25 cellular contexts compared by ENCODE assay signal in the genomic region with DNA sequence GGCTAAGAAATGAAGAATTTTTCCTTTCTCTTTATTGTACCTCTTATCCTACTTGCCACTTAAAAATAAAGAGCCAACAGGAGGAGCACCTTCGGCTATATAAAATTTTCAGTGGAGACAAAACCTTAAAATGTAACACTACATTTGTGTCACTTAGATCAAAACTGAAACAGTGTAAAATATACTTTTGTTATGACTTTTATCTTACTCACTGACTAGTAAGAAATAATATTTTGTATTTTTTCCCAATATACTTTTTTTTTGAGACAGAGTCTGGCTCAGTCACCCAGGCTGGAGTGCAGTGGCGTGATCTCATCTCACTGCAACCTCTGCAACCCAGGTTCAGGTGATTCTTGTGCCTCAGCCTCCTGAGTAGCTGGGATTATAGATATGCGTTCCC. TPM values are rescaled to one million over a fixed set of nuclear protein-coding genes. Genes with fewer than 3 reads are reported as not detected.
DNase-seq lines count a peak whose midpoint lies in the region; ATAC-seq, FAIRE-seq and TF ChIP-seq lines count a peak whose summit lies in the region.
"Had no signal": no experiment of that assay in that cellular context is flagged by ENCODE, and none has a peak within 500 bp of the region (broad histone marks: within the 10 kb centered on the region; RNA-seq: fewer than 3 reads in every experiment).

No MANE protein-coding gene starts in this region.

- H3K36me3 Mint-ChIP-seq in activated CD4-positive, alpha-beta T cell treated with anti-CD3 and anti-CD28 coated beads for 36 hours (ENCODE audit: low read depth) = peaks cover 27% of the 10 kb centered on the region
- peaks cover 29% of the 10 kb centered on the region for H3K36me3 Mint-ChIP-seq in activated CD4-positive, alpha-beta T cell treated with anti-CD3 and anti-CD28 coated beads, Interleukin-2, amount 10 ng/mL, durations not matched to agents 7 days and 5 days (ENCODE audit: low read depth)
- H3K36me3 Mint-ChIP-seq in activated T-cell treated with anti-CD3 and anti-CD28 coated beads, Interleukin-2, amount 50 U/mL, for 72 hours (ENCODE audit: insufficient read depth in 2 of 2) = peaks cover 7 to 20% of the 10 kb centered on the region in 2 donors
- H3K36me3 Mint-ChIP-seq in activated T-cell treated with anti-CD3 and anti-CD28 coated beads, Interleukin-2, amount 50 U/mL, for 4 hours (ENCODE audit: insufficient read depth) = peaks cover 18% of the 10 kb centered on the region
- H3K36me3 Mint-ChIP-seq in T-helper 17 cell (ENCODE audit: low read depth) = peaks cover 10% of the 10 kb centered on the region

- peaks cover 19% of the 10 kb centered on the region for H3K4me1 Mint-ChIP-seq in activated CD4-positive, alpha-beta T cell treated with anti-CD3 and anti-CD28 coated beads for 36 hours
- H3K4me1 Mint-ChIP-seq in activated CD4-positive, alpha-beta T cell treated with anti-CD3 and anti-CD28 coated beads, Interleukin-2, amount 10 ng/mL, durations not matched to agents 7 days and 5 days = peaks cover 16% of the 10 kb centered on the region
- peaks cover 24% of the 10 kb centered on the region for H3K4me1 Mint-ChIP-seq in activated T-cell treated with anti-CD3 and anti-CD28 coated beads, Interleukin-2, amount 50 U/mL, for 72 hours (ENCODE audit: low read depth)
- H3K4me1 Mint-ChIP-seq in activated T-cell treated with anti-CD3 and anti-CD28 coated beads, Interleukin-2, amount 50 U/mL, for 4 hours (ENCODE audit: low read depth) = peaks cover 3% of the 10 kb centered on the region
- peaks cover 13% of the 10 kb centered on the region for H3K4me1 Mint-ChIP-seq in T-helper 17 cell
- H3K4me1 Mint-ChIP-seq: CD14-positive monocyte had no signal

- H3K9ac ChIP-seq in GM12878 (ENCODE audit: control insufficient read depth, insufficient read depth, low read length) = no peak overlapping the region

- H2AFZ ChIP-seq in GM12878 (ENCODE audit: control insufficient read depth, low read depth, low read length) = no peak overlapping the region
- H2AFZ ChIP-seq: PC-9 had no signal

- CTCF ChIA-PET in activated CD4-positive, alpha-beta T cell treated with anti-CD3 and anti-CD28 coated beads for 36 hours (lab: Charles Lee) = interaction anchor here (0.6 to 1.1 kb wide), 2 partner anchors 24 to 461 kb away, joined by 3 read pairs; no protein-coding TSS in a partner anchor
- CTCF ChIA-PET in activated CD4-positive, alpha-beta T cell treated with anti-CD3 and anti-CD28 coated beads, Interleukin-2, amount 10 ng/mL, durations not matched to agents 7 days and 5 days (lab: Charles Lee) = no interaction called here
- CTCF ChIA-PET in GM12878 (lab: Yijun Ruan, JAX) = interaction anchor here (0.6 to 1.2 kb wide), 3 partner anchors 17 to 58 kb away, joined by 3 read pairs; no protein-coding TSS in a partner anchor

- H3K4me2 ChIP-seq in GM12878 (ENCODE audit: control insufficient read depth, insufficient read depth) = no peak overlapping the region
- H3K4me2 ChIP-seq: PC-9 had no signal

- TF ChIP-seq EP300 in GM12878 (IDR thresholded peaks at IDR 0.05; ENCODE audit: borderline replicate concordance in 1 of 2, control insufficient read depth in 1 of 2, low read depth in 2 of 2, low read length in 2 of 2) = no peak

- POLR2A ChIA-PET in activated CD4-positive, alpha-beta T cell treated with anti-CD3 and anti-CD28 coated beads for 36 hours (lab: Charles Lee) = no interaction called here
- POLR2A ChIA-PET in activated CD4-positive, alpha-beta T cell treated with anti-CD3 and anti-CD28 coated beads, Interleukin-2, amount 10 ng/mL, durations not matched to agents 7 days and 5 days (lab: Charles Lee) = no interaction called here
- POLR2A ChIA-PET in GM12878 (lab: Charles Lee) = no interaction called here

- H3K27me3 ChIP-seq in GM12878 (replicated peaks in 1 of 2; ENCODE audit: control insufficient read depth in 2 of 2, insufficient read depth in 2 of 2, low read length in 1 of 2) = no peaks in the 10 kb centered on the region
- H3K27me3 ChIP-seq: BE2C had no signal

- peaks cover 0 to 12% of the 10 kb centered on the region in 2 experiments; a peak in 3 of 4 replicates for H3K36me3 ChIP-seq in GM12878 (ENCODE audit: control insufficient read depth in 2 of 2, insufficient read depth in 2 of 2, low read length in 1 of 2)

- H3K27me3 Mint-ChIP-seq in activated CD4-positive, alpha-beta T cell treated with anti-CD3 and anti-CD28 coated beads for 36 hours = no peaks in the 10 kb centered on the region
- no peaks in the 10 kb centered on the region for H3K27me3 Mint-ChIP-seq in activated CD4-positive, alpha-beta T cell treated with anti-CD3 and anti-CD28 coated beads, Interleukin-2, amount 10 ng/mL, durations not matched to agents 7 days and 5 days
- H3K27me3 Mint-ChIP-seq in activated T-cell treated with anti-CD3 and anti-CD28 coated beads, Interleukin-2, amount 50 U/mL, for 72 hours (ENCODE audit: low read depth) = no peaks in the 10 kb centered on the region
- H3K27me3 Mint-ChIP-seq in activated T-cell treated with anti-CD3 and anti-CD28 coated beads, Interleukin-2, amount 50 U/mL, for 4 hours (ENCODE audit: low read depth) = no peaks in the 10 kb centered on the region
- no peaks in the 10 kb centered on the region for H3K27me3 Mint-ChIP-seq in T-helper 17 cell

- no peak for TF ChIP-seq POLR2A in GM12878 (IDR thresholded peaks at IDR 0.05; ENCODE audit: low read depth, low read length)

- H3K4me1 ChIP-seq in GM12878 (ENCODE audit: control insufficient read depth, insufficient read depth, low read length) = peaks cover 4% of the 10 kb centered on the region
- H3K4me1 ChIP-seq: BE2C had no signal

- no peak for TF ChIP-seq RAD21 in GM12878 (IDR thresholded peaks at IDR 0.05; ENCODE audit: insufficient read depth, low read depth, low read length)

- no peak overlapping the region for H3K4me3 ChIP-seq in GM12878
- H3K4me3 ChIP-seq: PC-9 had no signal

- WGBS in GM12878 (ENCODE audit: insufficient coverage, insufficient replicate concordance, low lambda C conversion rate, missing lambda C conversion rate) = 80% methylated on average over 3 of the region's 3 CpGs

- H4K20me1 ChIP-seq in GM12878 (ENCODE audit: control insufficient read depth, insufficient read depth) = no peaks in the 10 kb centered on the region

- H3K27ac Mint-ChIP-seq in activated CD4-positive, alpha-beta T cell treated with anti-CD3 and anti-CD28 coated beads for 36 hours = no peak overlapping the region
- no peak overlapping the region for H3K27ac Mint-ChIP-seq in activated CD4-positive, alpha-beta T cell treated with anti-CD3 and anti-CD28 coated beads, Interleukin-2, amount 10 ng/mL, durations not matched to agents 7 days and 5 days
- H3K27ac Mint-ChIP-seq in activated T-cell treated with anti-CD3 and anti-CD28 coated beads, Interleukin-2, amount 50 U/mL, for 72 hours = peak overlapping the region; percentile 91
- peak overlapping the region; percentile 21 for H3K27ac Mint-ChIP-seq in T-helper 17 cell

- TF ChIP-seq CTCF in GM12878 (IDR thresholded peaks at IDR 0.05 in 2 of 3, conservative IDR thresholded peaks at IDR 0.05 in 1 of 3; ENCODE audit: control insufficient read depth in 2 of 3, extremely low read depth in 1 of 3, insufficient read depth in 1 of 3, low read depth in 3 of 3, low read length in 3 of 3) = no peak

- intact Hi-C loops in activated CD4-positive, alpha-beta T cell treated with anti-CD3 and anti-CD28 coated beads for 36 hours (cut with DNase I, micrococcal nuclease) = no loop called here
- intact Hi-C loops in GM12878 (cut with micrococcal nuclease; ENCODE audit: unreplicated experiment) = no loop called here

- H3K9me3 Mint-ChIP-seq in activated CD4-positive, alpha-beta T cell treated with anti-CD3 and anti-CD28 coated beads for 36 hours (ENCODE audit: low read depth) = no peaks in the 10 kb centered on the region
- H3K9me3 Mint-ChIP-seq in activated CD4-positive, alpha-beta T cell treated with anti-CD3 and anti-CD28 coated beads, Interleukin-2, amount 10 ng/mL, durations not matched to agents 7 days and 5 days = no peaks in the 10 kb centered on the region
- no peaks in the 10 kb centered on the region for H3K9me3 Mint-ChIP-seq in activated T-cell treated with anti-CD3 and anti-CD28 coated beads, Interleukin-2, amount 50 U/mL, for 72 hours
- no peaks in the 10 kb centered on the region for H3K9me3 Mint-ChIP-seq in activated T-cell treated with anti-CD3 and anti-CD28 coated beads, Interleukin-2, amount 50 U/mL, for 4 hours
- H3K9me3 Mint-ChIP-seq: CD14-positive monocyte had no signal

- H3K9me3 ChIP-seq in T-helper 17 cell (ENCODE audit: control insufficient read depth, low read length, poor library complexity, severe bottlenecking) = no peaks in the 10 kb centered on the region
- no peaks in the 10 kb centered on the region for H3K9me3 ChIP-seq in GM12878 (replicated peaks; ENCODE audit: control insufficient read depth, insufficient read depth, low read length)
- H3K9me3 ChIP-seq: BE2C had no signal

- 0 out of 2 replicates have a peak overlapping the region, but pooled peaks have one; percentile 18 for H3K27ac ChIP-seq in GM12878 (ENCODE audit: control insufficient read depth, insufficient read depth)
- H3K27ac ChIP-seq: HL-60, PC-9 had no signal

- no peak for FAIRE-seq in GM12878 (lab: Jason Lieb, UNC)

- BruUV-seq in GM12878 (replicated peaks; lab: Mats Ljungman, UMichigan) = no TSS peak

- peak; percentile 64 for ATAC-seq in activated CD4-positive, alpha-beta T cell treated with anti-CD3 and anti-CD28 coated beads for 36 hours
- ATAC-seq in activated T-cell treated with anti-CD3 and anti-CD28 coated beads, Interleukin-2, amount 50 U/mL, for 72 hours (replicated peaks in 1 of 2) = peak in 1 of 2 donors; percentile 58
- no peak for ATAC-seq in activated T-cell treated with anti-CD3 and anti-CD28 coated beads, Interleukin-2, amount 50 U/mL, for 4 hours
- ATAC-seq in T-helper 17 cell = no peak
- no peak for ATAC-seq in GM12878
- no peak for ATAC-seq in HG03280 (IDR thresholded peaks at IDR 0.05; ENCODE audit: unreplicated experiment)
- ATAC-seq: HCT116, Right ventricle myocardium inferior had no signal

- H3K4me3 Mint-ChIP-seq in activated CD4-positive, alpha-beta T cell treated with anti-CD3 and anti-CD28 coated beads for 36 hours = no peak overlapping the region
- no peak overlapping the region for H3K4me3 Mint-ChIP-seq in activated CD4-positive, alpha-beta T cell treated with anti-CD3 and anti-CD28 coated beads, Interleukin-2, amount 10 ng/mL, durations not matched to agents 7 days and 5 days
- H3K4me3 Mint-ChIP-seq in activated T-cell treated with anti-CD3 and anti-CD28 coated beads, Interleukin-2, amount 50 U/mL, for 72 hours = peak overlapping the region in 1 of 2 donors; percentile 66
- H3K4me3 Mint-ChIP-seq in activated T-cell treated with anti-CD3 and anti-CD28 coated beads, Interleukin-2, amount 50 U/mL, for 4 hours = no peak overlapping the region
- no peak overlapping the region for H3K4me3 Mint-ChIP-seq in T-helper 17 cell
- H3K4me3 Mint-ChIP-seq: CD14-positive monocyte had no signal

- in situ Hi-C loops in GM12878 (cut with MboI) = no loop called here

- peak; percentile 12 for DNase-seq in activated CD4-positive, alpha-beta T cell treated with anti-CD3 and anti-CD28 coated beads for 36 hours
- DNase-seq in activated CD4-positive, alpha-beta T cell treated with anti-CD3 and anti-CD28 coated beads, Interleukin-2, amount 10 ng/mL, durations not matched to agents 7 days and 5 days = no peak
- DNase-seq in activated T-cell treated with anti-CD3 and anti-CD28 coated beads, Interleukin-2, amount 50 U/mL, for 72 hours = no peak
- DNase-seq in activated T-cell treated with anti-CD3 and anti-CD28 coated beads, Interleukin-2, amount 50 U/mL, for 4 hours = no peak
- DNase-seq in T-helper 17 cell (no peak), GM12878 (ENCODE audit: low read depth, low spot score) (no peak), NCI-H2029 treated with DMSO at 0.1 percent for 48 hours (lab: John Stamatoyannopoulos, UW) (no peak)
- DNase-seq: 8988T, ACHN, BE2C, DMS153, DND-41, NCI-H1048, NCI-H1417, NCI-H1694, NCI-H2081, NCI-H2227 treated with DMSO at 0.1 percent for 48 hours, NCI-H526 treated with DMSO at 0.1 percent for 48 hours, PC-9 had no signal

- H3K79me2 ChIP-seq in GM12878 (ENCODE audit: control insufficient read depth, insufficient read depth, low read length) = no peaks in the 10 kb centered on the region

- RAD21 ChIA-PET in GM12878 (lab: Charles Lee; ENCODE audit: unreplicated experiment) = no interaction called here

- SMC1A ChIA-PET in GM12878 (lab: Charles Lee; ENCODE audit: uncharacterized antibody, unreplicated experiment) = interaction anchor here (0.6 to 1.9 kb wide), 2 partner anchors 11 to 577 kb away, joined by 3 to 13 read pairs; no protein-coding TSS in a partner anchor

RNA-seq across cellular contexts. Expression of gene KCNJ13, which starts 28.3 kb away (rescaled TPM):
- not detected for total RNA-seq in activated CD4-positive, alpha-beta T cell treated with anti-CD3 and anti-CD28 coated beads for 36 hours
- not detected for total RNA-seq in activated CD4-positive, alpha-beta T cell treated with anti-CD3 and anti-CD28 coated beads, Interleukin-2, amount 10 ng/mL, durations not matched to agents 7 days and 5 days
- not detected for total RNA-seq in activated T-cell treated with anti-CD3 and anti-CD28 coated beads, Interleukin-2, amount 50 U/mL, for 72 hours
- not detected for total RNA-seq in activated T-cell treated with anti-CD3 and anti-CD28 coated beads, Interleukin-2, amount 50 U/mL, for 4 hours
- total RNA-seq in T-helper 17 cell (not detected), GM12878 (2014; rRNA removed) (not detected in 2 replicates), GM12878 (2014; rRNA removed; fragmentation: Illumina TruSeq; extraction: Trizol) (not detected in 2 replicates), GM12878 (2021) (not detected in 2 replicates)
- not detected in 2 replicates for total RNA-seq in GM12878 (2013; cell fraction: nucleolus; rRNA removed)
- polyA plus RNA-seq in GM12878 (2011; ENCODE audit: low read depth) = 0.98 TPM
- polyA plus RNA-seq in GM12878 (2011; rRNA removed) (not detected in 2 replicates), GM12878 (2014; fragmentation: Illumina TruSeq; extraction: Trizol) (not detected in 2 replicates), GM12878 (2014; fragmentation: Nextera tagmentation; extraction: Ambion mirVana) (under 1 TPM in 1 of 2 experiments, not detected in 1; 0.24 TPM), GM12878 (2014; rRNA removed) (not detected in 2 replicates), GM12878 (2016; fragmentation: Nextera tagmentation; extraction: Ambion mirVana) (under 1 TPM; 0.29 to 0.68 TPM)
- not detected in 2 replicates for polyA plus RNA-seq in GM12878 (2011; cell fraction: cytosol; rRNA removed)
- polyA plus RNA-seq in GM12878 (2011; cell fraction: nucleus; rRNA removed) = not detected in 2 replicates
- polyA plus RNA-seq in GM12878 (2012) = 0.05 and 0.11 TPM in 2 replicates
- not detected in 2 replicates for polyA minus RNA-seq in GM12878 (2011; rRNA and poly(A)+ RNA removed)
- not detected in 2 replicates for polyA minus RNA-seq in GM12878 (2011; cell fraction: cytosol; rRNA and poly(A)+ RNA removed)
- polyA minus RNA-seq in GM12878 (2011; cell fraction: nucleus; rRNA and poly(A)+ RNA removed) = not detected in 2 replicates
- total RNA-seq: PC-9, Right ventricle myocardium inferior, RPMI7951 had no signal
- polyA plus RNA-seq: CD14-positive monocyte had no signal

RNA-seq across cellular contexts. Expression of gene GIGYF2, which starts 50.9 kb away (rescaled TPM):
- total RNA-seq in activated CD4-positive, alpha-beta T cell treated with anti-CD3 and anti-CD28 coated beads for 36 hours = 10 to 100 TPM; 51.1 to 51.9 TPM
- total RNA-seq in activated CD4-positive, alpha-beta T cell treated with anti-CD3 and anti-CD28 coated beads, Interleukin-2, amount 10 ng/mL, durations not matched to agents 7 days and 5 days = 10 to 100 TPM; 54.3 to 58.7 TPM
- 10 to 100 TPM; 61.2 to 62.7 TPM for total RNA-seq in activated T-cell treated with anti-CD3 and anti-CD28 coated beads, Interleukin-2, amount 50 U/mL, for 72 hours
- total RNA-seq in activated T-cell treated with anti-CD3 and anti-CD28 coated beads, Interleukin-2, amount 50 U/mL, for 4 hours = 10 to 100 TPM; 44.1 to 53.7 (median 47.4) TPM
- total RNA-seq in T-helper 17 cell (10 to 100 TPM; 55.9 to 62.9 TPM), GM12878 (2014; rRNA removed) (41.2 and 48.3 TPM in 2 replicates), GM12878 (2014; rRNA removed; fragmentation: Illumina TruSeq; extraction: Trizol) (47.2 and 48.1 TPM in 2 replicates), GM12878 (2021) (36.0 and 40.5 TPM in 2 replicates)
- 226 and 236 TPM in 2 replicates for total RNA-seq in GM12878 (2013; cell fraction: nucleolus; rRNA removed)
- 13.4 TPM for polyA plus RNA-seq in GM12878 (2011; ENCODE audit: low read depth)
- polyA plus RNA-seq in GM12878 (2011; rRNA removed) (38.5 and 46.0 TPM in 2 replicates), GM12878 (2014; fragmentation: Illumina TruSeq; extraction: Trizol) (34.7 and 39.4 TPM in 2 replicates), GM12878 (2014; fragmentation: Nextera tagmentation; extraction: Ambion mirVana) (10 to 100 TPM; 12.2 to 14.0 TPM), GM12878 (2014; rRNA removed) (24.2 and 31.1 TPM in 2 replicates), GM12878 (2016; fragmentation: Nextera tagmentation; extraction: Ambion mirVana) (10 to 100 TPM; 39.5 to 41.0 TPM)
- 23.7 and 33.4 TPM in 2 replicates for polyA plus RNA-seq in GM12878 (2011; cell fraction: cytosol; rRNA removed)
- 26.1 and 33.1 TPM in 2 replicates for polyA plus RNA-seq in GM12878 (2011; cell fraction: nucleus; rRNA removed)
- 19.6 and 21.9 TPM in 2 replicates for polyA plus RNA-seq in GM12878 (2012)
- 87.5 and 95.2 TPM in 2 replicates for polyA minus RNA-seq in GM12878 (2011; rRNA and poly(A)+ RNA removed)
- 23.0 and 23.4 TPM in 2 replicates for polyA minus RNA-seq in GM12878 (2011; cell fraction: cytosol; rRNA and poly(A)+ RNA removed)
- polyA minus RNA-seq in GM12878 (2011; cell fraction: nucleus; rRNA and poly(A)+ RNA removed) = 53.4 and 82.2 TPM in 2 replicates

Comparison
In these comparisons a context has a peak if more than half of its experiments do, and no peak if none do; other contexts are left out.
1. H3K27ac Mint-ChIP-seq: peak in activated T-cell treated with anti-CD3 and anti-CD28 coated beads, Interleukin-2, amount 50 U/mL, for 72 hours (single experiment) and T-helper 17 cell (single experiment); none in activated CD4-positive, alpha-beta T cell treated with anti-CD3 and anti-CD28 coated beads for 36 hours (single experiment) and activated CD4-positive, alpha-beta T cell treated with anti-CD3 and anti-CD28 coated beads, Interleukin-2, amount 10 ng/mL, durations not matched to agents 7 days and 5 days (single experiment).